Comparison of ENCODE assay signal across 9 cellular contexts in genomic region chr4:87849612-87850011, GRCh38. TPM values are rescaled to one million over a fixed set of nuclear protein-coding genes. Genes with fewer than 3 reads are reported as not detected.
DNase-seq lines count a peak whose midpoint lies in the region; ATAC-seq and TF ChIP-seq lines count a peak whose summit lies in the region.
"Had no signal": no experiment of that assay in that cellular context is flagged by ENCODE, and none has a peak within 500 bp of the region (broad histone marks: within the 10 kb centered on the region; RNA-seq: fewer than 3 reads in every experiment).

No MANE protein-coding gene starts in this region.

- H3K9me3 ChIP-seq in lower lobe of right lung = no peaks in the 10 kb centered on the region

- POLR2A ChIA-PET in RWPE1 (lab: Yijun Ruan, JAX; ENCODE audit: low non-redundant PET) = no interaction called here

- CTCF ChIA-PET in RWPE1 (lab: Yijun Ruan, JAX) = interaction anchor here (0.6 to 2.3 kb wide), 10 partner anchors 11 to 473 kb away, joined by 3 to 11 read pairs (median 7); partner anchors contain the start of gene SPP1

- H3K27ac ChIP-seq in VCaP (peak overlapping the region; percentile 69), lower lobe of right lung (no peak overlapping the region), RWPE1 (no peak overlapping the region)

- H3K36me3 ChIP-seq in lower lobe of right lung = no peaks in the 10 kb centered on the region

- ATAC-seq in lower lobe of right lung = peak; percentile 59 to 60
- no peak for ATAC-seq in HG03378 (IDR thresholded peaks at IDR 0.05; ENCODE audit: unreplicated experiment)

- DNase-seq in CD1c-positive myeloid dendritic cell (ENCODE audit: extremely low spot score) (peak; percentile 48), MV-4-11 (lab: John Stamatoyannopoulos, UW) (peak; percentile 79), lower lobe of right lung (no peak), mucosa of gallbladder (ENCODE audit: low spot score) (no peak), RWPE1 (ENCODE audit: low spot score) (no peak), NCI-H1694 (lab: John Stamatoyannopoulos, UW) (no peak)

- no peaks in the 10 kb centered on the region for H3K27me3 ChIP-seq in lower lobe of right lung (ENCODE audit: low read depth)

- no peak for TF ChIP-seq CTCF in VCaP (conservative IDR thresholded peaks at IDR 0.05)
- TF ChIP-seq CTCF in lower lobe of right lung (IDR thresholded peaks at IDR 0.05) = no peak
- TF ChIP-seq CTCF in RWPE1 (conservative IDR thresholded peaks at IDR 0.05; ENCODE audit: low read depth) = no peak

- intact Hi-C loops in lower lobe of right lung (cut with DNase I) = loop anchor here (10.0 kb wide), 1 partner anchor 125 kb away; the partner anchor contains the start of gene SPP1

- H3K4me1 ChIP-seq in lower lobe of right lung = peaks cover 17% of the 10 kb centered on the region

- H3K4me3 ChIP-seq in lower lobe of right lung = no peak overlapping the region

RNA-seq across cellular contexts. Expression of gene MEPE, which starts 16.8 kb away (rescaled TPM):
- total RNA-seq in lower lobe of right lung (not detected), mucosa of gallbladder (not detected)
- total RNA-seq: epithelial cell of proximal tubule had no signal

RNA-seq across cellular contexts. Expression of gene IBSP, which starts 50.3 kb away (rescaled TPM):
- not detected for total RNA-seq in lower lobe of right lung
- total RNA-seq in mucosa of gallbladder = 2.1 TPM
- total RNA-seq: epithelial cell of proximal tubule had no signal

Comparison
In these comparisons a context has a peak if more than half of its experiments do, and no peak if none do; other contexts are left out.
1. DNase-seq: peak in CD1c-positive myeloid dendritic cell (single experiment) and MV-4-11 (single experiment); none in lower lobe of right lung (single experiment), mucosa of gallbladder (single experiment), RWPE1 (single experiment) and NCI-H1694 (single experiment).